Comparison of ENCODE assay signal across 19 cellular contexts in genomic region chr2:105783151-105783738, GRCh38. TPM values are rescaled to one million over a fixed set of nuclear protein-coding genes. Genes with fewer than 3 reads are reported as not detected.
A peak's percentile ranks its signal among the peaks of the same experiment; 100 is the strongest.
DNase-seq lines count a peak whose midpoint lies in the region; ATAC-seq, FAIRE-seq and TF ChIP-seq lines count a peak whose summit lies in the region.
"Had no signal": no experiment of that assay in that cellular context is flagged by ENCODE, and none has a peak within 500 bp of the region (broad histone marks: within the 10 kb centered on the region; RNA-seq: fewer than 3 reads in every experiment).

No MANE protein-coding gene starts in this region.

- peak overlapping the region; percentile 76 for H3K4me3 Mint-ChIP-seq in activated naive CD4-positive, alpha-beta T cell treated with anti-CD3 and anti-CD28 coated beads, Interleukin-2, amount 50 U/mL, for 24 hours
- peak overlapping the region; percentile 47 for H3K4me3 Mint-ChIP-seq in activated CD4-positive, alpha-beta memory T cell treated with anti-CD3 and anti-CD28 coated beads for 36 hours
- H3K4me3 Mint-ChIP-seq in GM23338: no peak overlapping the region
- H3K4me3 Mint-ChIP-seq: activated B cell treated with CpG ODN at 0.5 μM for 24 hours had no signal

- no peaks in the 10 kb centered on the region for H3K9me3 Mint-ChIP-seq in activated naive CD4-positive, alpha-beta T cell treated with anti-CD3 and anti-CD28 coated beads, Interleukin-2, amount 50 U/mL, for 24 hours
- H3K9me3 Mint-ChIP-seq in activated CD4-positive, alpha-beta memory T cell treated with anti-CD3 and anti-CD28 coated beads for 36 hours: no peaks in the 10 kb centered on the region
- no peaks in the 10 kb centered on the region; the same call in 2 of the 3 replicates for H3K9me3 Mint-ChIP-seq in GM23338
- H3K9me3 Mint-ChIP-seq: activated B cell treated with CpG ODN at 0.5 μM for 24 hours had no signal

- TF ChIP-seq CTCF in dorsolateral prefrontal cortex (IDR thresholded peaks at IDR 0.05 in 54 of 56, conservative IDR thresholded peaks at IDR 0.05 in 2 of 56; ENCODE audit: low read depth in 1 of 56, partially characterized antibody in 56 of 56): no peak
- TF ChIP-seq CTCF in GM23338 (conservative IDR thresholded peaks at IDR 0.05; ENCODE audit: low read depth in 2 of 2): no peak
- no peak for TF ChIP-seq CTCF in tibial nerve (IDR thresholded peaks at IDR 0.05)

- H3K27me3 Mint-ChIP-seq in activated naive CD4-positive, alpha-beta T cell treated with anti-CD3 and anti-CD28 coated beads, Interleukin-2, amount 50 U/mL, for 24 hours: no peaks in the 10 kb centered on the region
- H3K27me3 Mint-ChIP-seq in activated CD4-positive, alpha-beta memory T cell treated with anti-CD3 and anti-CD28 coated beads for 36 hours: no peaks in the 10 kb centered on the region
- H3K27me3 Mint-ChIP-seq in GM23338 (ENCODE audit: insufficient read depth, low read depth, poor library complexity): peaks cover 8% of the 10 kb centered on the region
- H3K27me3 Mint-ChIP-seq: activated B cell treated with CpG ODN at 0.5 μM for 24 hours had no signal

- no peak for ATAC-seq in GM23338
- ATAC-seq: Right ventricle myocardium inferior had no signal

- POLR2A ChIA-PET in activated CD4-positive, alpha-beta memory T cell treated with anti-CD3 and anti-CD28 coated beads for 36 hours (lab: Charles Lee): interaction anchor here (0.8 kb wide), 1 partner anchor 15 kb away, joined by 3 read pairs; no protein-coding TSS in a partner anchor

- intact Hi-C loops in activated CD4-positive, alpha-beta memory T cell treated with anti-CD3 and anti-CD28 coated beads for 36 hours (cut with micrococcal nuclease): loop anchor here (2.0 kb wide), 1 partner anchor 18 kb away; no protein-coding TSS in a partner anchor
- intact Hi-C loops in dorsolateral prefrontal cortex (cut with DNase I): no loop called here

- peaks cover 96% of the 10 kb centered on the region for H3K4me1 Mint-ChIP-seq in activated naive CD4-positive, alpha-beta T cell treated with anti-CD3 and anti-CD28 coated beads, Interleukin-2, amount 50 U/mL, for 24 hours
- H3K4me1 Mint-ChIP-seq in activated CD4-positive, alpha-beta memory T cell treated with anti-CD3 and anti-CD28 coated beads for 36 hours (ENCODE audit: low read depth): peaks cover 94% of the 10 kb centered on the region
- H3K4me1 Mint-ChIP-seq in GM23338: peaks cover 55% of the 10 kb centered on the region

- H3K9me3 ChIP-seq in thymus (ENCODE audit: control insufficient read depth) (no peaks in the 10 kb centered on the region), tibial nerve (no peaks in the 10 kb centered on the region)

- no peaks in the 10 kb centered on the region for H3F3A ChIP-seq in GM23338 (replicated peaks; ENCODE audit: low read depth)

- no peak for TF ChIP-seq EP300 in tibial nerve (IDR thresholded peaks at IDR 0.05)

- CTCF ChIA-PET in activated CD4-positive, alpha-beta memory T cell treated with anti-CD3 and anti-CD28 coated beads for 36 hours (lab: Charles Lee): interaction anchor here (0.7 to 1.9 kb wide), 9 partner anchors 12 to 303 kb away, joined by 3 to 10 read pairs (median 4); no protein-coding TSS in a partner anchor

- H2AFZ ChIP-seq in GM23338: no peak overlapping the region
- H2AFZ ChIP-seq: hepatocyte, parathyroid adenoma had no signal

- no peaks in the 10 kb centered on the region for H3K9me2 ChIP-seq in GM23338 (ENCODE audit: insufficient read depth)

- H3K36me3 ChIP-seq in thymus (ENCODE audit: control insufficient read depth, insufficient read depth) (peaks cover 14% of the 10 kb centered on the region), GM23338 (ENCODE audit: insufficient read depth) (no peaks in the 10 kb centered on the region), tibial nerve (no peaks in the 10 kb centered on the region)

- H3K4me2 ChIP-seq in GM23338: no peak overlapping the region
- H3K4me2 ChIP-seq: hepatocyte had no signal

- WGBS in thymus: 93% methylated on average over 18 of the region's 18 CpGs
- 75 to 84% methylated on average over 18 of the region's 18 CpGs for WGBS in tibial nerve, 2 donors

- H3K27ac ChIP-seq in dorsolateral prefrontal cortex: peak overlapping the region in 49 of 59 donors; percentile 5 to 75 (median 60)
- peak overlapping the region; percentile 25 for H3K27ac ChIP-seq in thymus (ENCODE audit: low read depth)
- no peak overlapping the region for H3K27ac ChIP-seq in GM23338 (ENCODE audit: low read depth)
- no peak overlapping the region for H3K27ac ChIP-seq in tibial nerve
- H3K27ac ChIP-seq: hepatocyte, parathyroid adenoma had no signal

- H3K4me3 ChIP-seq in dorsolateral prefrontal cortex (peak overlapping the region in 15 of 59 donors; percentile 2 to 43 (median 12)), thymus (ENCODE audit: low read length) (no peak overlapping the region), GM23338 (no peak overlapping the region), tibial nerve (no peak overlapping the region)
- H3K4me3 ChIP-seq: hepatocyte had no signal

- FAIRE-seq in RCC 7860 (lab: Jason Lieb, UNC): no peak
- FAIRE-seq: astrocyte, GM19239, keratinocyte had no signal

- H3K4me1 ChIP-seq in thymus (ENCODE audit: control insufficient read depth, insufficient read depth, low read length): peaks cover 29% of the 10 kb centered on the region
- peaks cover 17% of the 10 kb centered on the region for H3K4me1 ChIP-seq in GM23338 (ENCODE audit: insufficient read depth)
- H3K4me1 ChIP-seq in tibial nerve: peaks cover 0 to 28% (median 13%) of the 10 kb centered on the region in 4 donors
- H3K4me1 ChIP-seq: parathyroid adenoma had no signal

- H4K20me1 ChIP-seq in GM23338 (replicated peaks; ENCODE audit: insufficient read depth): peaks cover 52% of the 10 kb centered on the region

- peak overlapping the region; percentile 97 for H3K27ac Mint-ChIP-seq in activated naive CD4-positive, alpha-beta T cell treated with anti-CD3 and anti-CD28 coated beads, Interleukin-2, amount 50 U/mL, for 24 hours
- peak overlapping the region; percentile 62 for H3K27ac Mint-ChIP-seq in activated CD4-positive, alpha-beta memory T cell treated with anti-CD3 and anti-CD28 coated beads for 36 hours
- no peak overlapping the region for H3K27ac Mint-ChIP-seq in GM23338

- H3K36me3 Mint-ChIP-seq in activated naive CD4-positive, alpha-beta T cell treated with anti-CD3 and anti-CD28 coated beads, Interleukin-2, amount 50 U/mL, for 24 hours: peaks cover 4% of the 10 kb centered on the region
- H3K36me3 Mint-ChIP-seq in activated CD4-positive, alpha-beta memory T cell treated with anti-CD3 and anti-CD28 coated beads for 36 hours: peaks cover 11% of the 10 kb centered on the region
- no peaks in the 10 kb centered on the region for H3K36me3 Mint-ChIP-seq in GM23338 (ENCODE audit: low read depth)

- no peak for DNase-seq in activated naive CD4-positive, alpha-beta T cell treated with anti-CD3 and anti-CD28 coated beads, Interleukin-2, amount 50 U/mL, for 16 hours
- DNase-seq in activated CD4-positive, alpha-beta memory T cell treated with anti-CD3 and anti-CD28 coated beads for 36 hours: peak; percentile 8
- DNase-seq in dorsolateral prefrontal cortex (no peak), GM23338 (ENCODE audit: low spot score) (no peak), tibial nerve (ENCODE audit: low spot score in 2 of 2) (no peak), RCC 7860 (ENCODE audit: low spot score) (no peak)
- DNase-seq: activated B cell treated with CpG ODN at 0.5 μM for 24 hours; KG1; NCI-H1092; NCI-H524 treated with DMSO at 0.1 percent for 48 hours; stimulated activated CD4-positive, alpha-beta T cell treated with anti-CD3 and anti-CD28 coated beads, Interleukin-2, amount 100 ng/mL, for 24 hours had no signal

- H3K27me3 ChIP-seq in dorsolateral prefrontal cortex: no peaks in the 10 kb centered on the region
- H3K27me3 ChIP-seq in thymus (ENCODE audit: control insufficient read depth, insufficient read depth): no peaks in the 10 kb centered on the region
- H3K27me3 ChIP-seq in GM23338 (ENCODE audit: insufficient read depth): no peaks in the 10 kb centered on the region
- H3K27me3 ChIP-seq in tibial nerve: no peaks in the 10 kb centered on the region
- H3K27me3 ChIP-seq: hepatocyte had no signal

- TF ChIP-seq POLR2A in tibial nerve (IDR thresholded peaks at IDR 0.05): no peak

- H3K79me2 ChIP-seq in GM23338 (replicated peaks; ENCODE audit: insufficient read depth): peaks cover 94% of the 10 kb centered on the region

TF ChIP-seq in GM23338, 12 proteins besides CTCF, POLR2A, EP300 and RAD21:
- TF ChIP-seq STAT1 (IDR thresholded peaks at IDR 0.05; ENCODE audit: unreplicated experiment) (no peak), JUNB (IDR thresholded peaks at IDR 0.05; ENCODE audit: unreplicated experiment) (no peak), CREB1 (CRISPR knock-in tag; IDR thresholded peaks at IDR 0.05; ENCODE audit: low read depth) (no peak), ETS1 (IDR thresholded peaks at IDR 0.05) (no peak), EZH2 (IDR thresholded peaks at IDR 0.05; ENCODE audit: low read depth, unreplicated experiment) (no peak), EZH2phosphoT487 (IDR thresholded peaks at IDR 0.05; ENCODE audit: unreplicated experiment) (no peak), ZNF114 (CRISPR knock-in tag; IDR thresholded peaks at IDR 0.05) (no peak)

RNA-seq across cellular contexts. Expression of gene NCK2, which starts 38.5 kb away (rescaled TPM):
- total RNA-seq in activated CD4-positive, alpha-beta memory T cell treated with anti-CD3 and anti-CD28 coated beads for 36 hours: 10 to 100 TPM; 81.8 to 85.8 TPM
- total RNA-seq in dorsolateral prefrontal cortex (10 to 100 TPM; 22.2 to 89.9 (median 58.4) TPM), tibial nerve (10 to 100 TPM; 22.6 to 35.9 (median 28.1) TPM)
- polyA plus RNA-seq in thymus (31.4 TPM), GM23338 (2016; fragmentation: Nextera tagmentation; extraction: Ambion mirVana) (26.9 and 28.4 TPM in 2 replicates)
- 59.9 and 62.4 TPM in 2 replicates for total RNA-seq in GM23338 (2014; rRNA removed; shearing (Covaris generic))

Comparison
In these comparisons a context has a peak if more than half of its experiments do, and no peak if none do; other contexts are left out.
1. H3K27ac ChIP-seq: peak in dorsolateral prefrontal cortex (49 of 59) and thymus (single experiment); none in GM23338 (single experiment) and tibial nerve (0 of 4).